8 cellular contexts compared by ENCODE assay signal in the genomic region with DNA sequence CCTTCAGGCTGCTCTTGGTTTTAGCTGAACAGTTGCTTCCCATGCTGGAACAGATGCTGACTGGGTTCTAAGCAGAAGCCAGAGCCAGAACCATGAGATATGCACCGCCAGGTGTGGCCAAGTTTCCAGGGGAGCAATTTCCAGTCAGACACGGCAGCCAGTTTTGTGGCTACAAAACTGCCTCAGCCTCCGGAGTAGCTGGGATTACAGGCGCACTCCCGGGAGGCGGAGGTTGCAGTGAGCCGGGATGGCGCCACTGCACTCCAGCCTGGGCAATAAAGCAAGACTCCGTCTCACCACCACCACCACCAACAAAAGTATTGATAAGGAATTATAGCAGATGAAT. TPM values are rescaled to one million over a fixed set of nuclear protein-coding genes. Genes with fewer than 3 reads are reported as not detected.
DNase-seq lines count a peak whose midpoint lies in the region; ATAC-seq and TF ChIP-seq lines count a peak whose summit lies in the region.

No MANE protein-coding gene starts in this region.

- CTCF ChIA-PET in SK-N-SH (lab: Yijun Ruan, JAX), result interaction anchor here (0.8 to 1.9 kb wide), 6 partner anchors 11 to 320 kb away, joined by 3 to 6 read pairs (median 4); no protein-coding TSS in a partner anchor

- TF ChIP-seq EP300 in SK-N-SH (IDR thresholded peaks at IDR 0.05; ENCODE audit: borderline replicate concordance in 1 of 2, low read depth in 1 of 2, low read length in 1 of 2), result no peak

- H3K79me2 ChIP-seq in SK-N-SH (ENCODE audit: insufficient read depth), result no peaks in the 10 kb centered on the region

- POLR2A ChIA-PET in SK-N-SH (lab: Yijun Ruan, JAX), result interaction anchor here (1.5 kb wide), 1 partner anchor 9 kb away, joined by 3 read pairs; no protein-coding TSS in a partner anchor

- WGBS in SK-N-SH (ENCODE audit: low lambda C conversion rate), result 37% methylated on average over 4 of the region's 9 CpGs

- peak overlapping the region; percentile 85 to 94 for H3K4me3 ChIP-seq in SK-N-SH (ENCODE audit: low read depth in 2 of 2, low read length in 1 of 2)
- H3K4me3 ChIP-seq in duodenal mucosa (ENCODE audit: low read depth in 1 of 2, low read length in 2 of 2), result peak overlapping the region; percentile 89 to 99
- H3K4me3 ChIP-seq in muscle layer of colon (ENCODE audit: low read depth in 1 of 2, low read length in 2 of 2), result peak overlapping the region; percentile 72 to 100

- no peak for TF ChIP-seq CTCF in SK-N-SH (IDR thresholded peaks at IDR 0.05)

- H3K9me2 ChIP-seq in SK-N-SH, result no peaks in the 10 kb centered on the region

- H3K36me3 ChIP-seq in SK-N-SH (replicated peaks in 1 of 2; ENCODE audit: control insufficient read depth in 1 of 2, insufficient read depth in 2 of 2, low read length in 1 of 2) (no peaks in the 10 kb centered on the region), duodenal mucosa (ENCODE audit: control insufficient read depth in 1 of 2, insufficient read depth in 2 of 2, low read length in 2 of 2) (no peaks in the 10 kb centered on the region), muscle layer of colon (ENCODE audit: insufficient read depth, low read length) (no peaks in the 10 kb centered on the region)

- H3K4me2 ChIP-seq in SK-N-SH, result peak overlapping the region; percentile 91

- H3K27ac ChIP-seq in SK-N-SH (ENCODE audit: low read depth in 2 of 2, low read length in 1 of 2), result peak overlapping the region; percentile 70 to 96; a peak in 2 of 4 replicates
- H3K27ac ChIP-seq in duodenal mucosa (ENCODE audit: low read depth, low read length), result no peak overlapping the region
- H3K27ac ChIP-seq in muscle layer of colon (ENCODE audit: low read depth, low read length), result no peak overlapping the region

- H3K9ac ChIP-seq in SK-N-SH (peak overlapping the region; percentile 41; the same call in 1 of the 2 replicates), duodenal mucosa (ENCODE audit: low read depth in 1 of 2, low read length in 2 of 2) (peak overlapping the region; percentile 58 to 71), muscle layer of colon (ENCODE audit: low read length) (peak overlapping the region; percentile 49)

- peaks cover 3% of the 10 kb centered on the region for H3F3A ChIP-seq in SK-N-SH (replicated peaks; ENCODE audit: insufficient read depth)

- no peak for TF ChIP-seq RAD21 in SK-N-SH (IDR thresholded peaks at IDR 0.05; ENCODE audit: low read length)

- H4K20me1 ChIP-seq in SK-N-SH (ENCODE audit: insufficient read depth), result no peaks in the 10 kb centered on the region

- DNase-seq in SK-N-SH (no peak), NCI-H526 treated with DMSO at 0.1 percent for 48 hours (lab: John Stamatoyannopoulos, UW) (peak; percentile 75)

- H3K4me1 ChIP-seq in SK-N-SH (ENCODE audit: control insufficient read depth in 1 of 2, insufficient read depth in 2 of 2, low read depth in 1 of 2, low read length in 1 of 2) (peaks cover 0 to 4% of the 10 kb centered on the region in 2 experiments; a peak in 1 of 4 replicates), duodenal mucosa (ENCODE audit: control insufficient read depth in 1 of 2, insufficient read depth in 2 of 2, low read length in 2 of 2) (peaks cover 9 to 18% of the 10 kb centered on the region in 2 donors), muscle layer of colon (ENCODE audit: insufficient read depth, low read length) (peaks cover 8% of the 10 kb centered on the region)

- H3K9me3 ChIP-seq in SK-N-SH, result no peaks in the 10 kb centered on the region
- no peaks in the 10 kb centered on the region for H3K9me3 ChIP-seq in duodenal mucosa (ENCODE audit: control insufficient read depth in 1 of 2, low read length in 2 of 2)
- no peaks in the 10 kb centered on the region for H3K9me3 ChIP-seq in muscle layer of colon (ENCODE audit: low read length)

- ATAC-seq in SK-N-SH treated with all-trans-retinoic acid at 6 μM for 48 hours (no peak), GM18517 (IDR thresholded peaks at IDR 0.05; ENCODE audit: unreplicated experiment) (no peak), HG02623 (IDR thresholded peaks at IDR 0.05; ENCODE audit: unreplicated experiment) (no peak), HG03196 (IDR thresholded peaks at IDR 0.05; ENCODE audit: unreplicated experiment) (no peak)

- H3K27me3 ChIP-seq in SK-N-SH (ENCODE audit: insufficient read depth), result no peaks in the 10 kb centered on the region
- H3K27me3 ChIP-seq in duodenal mucosa (ENCODE audit: control insufficient read depth in 1 of 2, insufficient read depth in 2 of 2, low read length in 2 of 2), result no peaks in the 10 kb centered on the region
- H3K27me3 ChIP-seq in muscle layer of colon (ENCODE audit: control insufficient read depth in 1 of 2, insufficient read depth in 2 of 2, low read length in 2 of 2), result no peaks in the 10 kb centered on the region

- H2AFZ ChIP-seq in SK-N-SH (ENCODE audit: low read depth), result peak overlapping the region; percentile 91

TF ChIP-seq in SK-N-SH, 30 proteins besides CTCF, POLR2A, EP300 and RAD21:
- no peak for TF ChIP-seq TAF1 (IDR thresholded peaks at IDR 0.05; ENCODE audit: borderline replicate concordance, low read depth, low read length)
- TF ChIP-seq RFX5 (IDR thresholded peaks at IDR 0.05; ENCODE audit: low read length), result no peak
- TF ChIP-seq YY1 (IDR thresholded peaks at IDR 0.05; ENCODE audit: low read depth), result no peak
- no peak for TF ChIP-seq REST (IDR thresholded peaks at IDR 0.05; ENCODE audit: low read depth, low read length)
TF ChIP-seq in SK-N-SH: peak in this region for 0.

TF ChIP-seq in SK-N-SH treated with all-trans-retinoic acid at 6 μM for 48 hours, 23 proteins besides CTCF, POLR2A, EP300 and RAD21:
- TF ChIP-seq CSDC2 (CRISPR knock-in tag; IDR thresholded peaks at IDR 0.05) (no peak), ZFP3 (CRISPR knock-in tag; IDR thresholded peaks at IDR 0.05) (no peak), CREB5 (CRISPR knock-in tag; IDR thresholded peaks at IDR 0.05; ENCODE audit: low read depth) (no peak), ZC3H10 (CRISPR knock-in tag; IDR thresholded peaks at IDR 0.05) (no peak), ARNTL (CRISPR knock-in tag; IDR thresholded peaks at IDR 0.05; ENCODE audit: borderline replicate concordance, low read depth) (no peak), RARB (CRISPR knock-in tag; IDR thresholded peaks at IDR 0.05) (no peak), ZNF70 (CRISPR knock-in tag; IDR thresholded peaks at IDR 0.05) (no peak), BACH2 (CRISPR knock-in tag; IDR thresholded peaks at IDR 0.05; ENCODE audit: borderline replicate concordance) (no peak), PATZ1 (CRISPR knock-in tag; IDR thresholded peaks at IDR 0.05; ENCODE audit: borderline replicate concordance) (no peak), ZFP30 (CRISPR knock-in tag; IDR thresholded peaks at IDR 0.05) (no peak)
- TF ChIP-seq, protein P1, sequence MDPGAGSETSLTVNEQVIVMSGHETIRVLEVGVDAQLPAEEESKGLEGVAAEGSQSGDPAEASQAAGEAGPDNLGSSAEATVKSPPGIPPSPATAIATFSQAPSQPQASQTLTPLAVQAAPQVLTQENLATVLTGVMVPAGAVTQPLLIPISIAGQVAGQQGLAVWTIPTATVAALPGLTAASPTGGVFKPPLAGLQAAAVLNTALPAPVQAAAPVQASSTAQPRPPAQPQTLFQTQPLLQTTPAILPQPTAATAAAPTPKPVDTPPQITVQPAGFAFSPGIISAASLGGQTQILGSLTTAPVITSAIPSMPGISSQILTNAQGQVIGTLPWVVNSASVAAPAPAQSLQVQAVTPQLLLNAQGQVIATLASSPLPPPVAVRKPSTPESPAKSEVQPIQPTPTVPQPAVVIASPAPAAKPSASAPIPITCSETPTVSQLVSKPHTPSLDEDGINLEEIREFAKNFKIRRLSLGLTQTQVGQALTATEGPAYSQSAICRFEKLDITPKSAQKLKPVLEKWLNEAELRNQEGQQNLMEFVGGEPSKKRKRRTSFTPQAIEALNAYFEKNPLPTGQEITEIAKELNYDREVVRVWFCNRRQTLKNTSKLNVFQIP (CRISPR knock-in tag; IDR thresholded peaks at IDR 0.05; ENCODE audit: borderline replicate concordance, low read depth), result no peak

RNA-seq across cellular contexts. Expression of gene FAM161A, which starts 1.3 kb away (rescaled TPM):
- 0.90 and 1.2 TPM in 2 replicates for polyA plus RNA-seq in SK-N-SH (2012; rRNA removed)
- 0.81 and 1.3 TPM in 2 replicates for polyA plus RNA-seq in SK-N-SH (2012; cell fraction: cytosol; rRNA removed)
- 2.9 and 4.8 TPM in 2 replicates for polyA plus RNA-seq in SK-N-SH (2012; cell fraction: nucleus; rRNA removed)

RNA-seq across cellular contexts. Expression of gene CCT4, which starts 33.3 kb away (rescaled TPM):
- polyA plus RNA-seq in SK-N-SH (2012; rRNA removed), result 75.0 and 75.1 TPM in 2 replicates
- 105 and 118 TPM in 2 replicates for polyA plus RNA-seq in SK-N-SH (2012; cell fraction: cytosol; rRNA removed)
- 35.3 and 62.2 TPM in 2 replicates for polyA plus RNA-seq in SK-N-SH (2012; cell fraction: nucleus; rRNA removed)

RNA-seq across cellular contexts. Expression of gene COMMD1, which starts 50.3 kb away (rescaled TPM):
- polyA plus RNA-seq in SK-N-SH (2012; rRNA removed), result 32.5 and 33.1 TPM in 2 replicates
- polyA plus RNA-seq in SK-N-SH (2012; cell fraction: cytosol; rRNA removed), result 35.5 and 47.0 TPM in 2 replicates
- polyA plus RNA-seq in SK-N-SH (2012; cell fraction: nucleus; rRNA removed), result 25.2 and 25.9 TPM in 2 replicates

Comparison
In these comparisons a context has a peak if more than half of its experiments do, and no peak if none do; other contexts are left out.
1. H3K27ac ChIP-seq: peak in SK-N-SH (2 of 2); none in duodenal mucosa (single experiment) and muscle layer of colon (single experiment).
2. Peak in every context shown above with its lines, with median percentiles within 50 percentile points of each other: H3K4me3 ChIP-seq and H3K9ac ChIP-seq.